27 cellular contexts compared by ENCODE assay signal in genomic region chr20:15682690-15683089, GRCh38.
"Had no signal": no experiment of that assay in that cellular context is flagged by ENCODE, and none has a peak within 500 bp of the region (broad histone marks: within the 10 kb centered on the region; RNA-seq: fewer than 3 reads in every experiment).

No MANE protein-coding gene starts in this region.

- H3K4me3 Mint-ChIP-seq: activated CD8-positive, alpha-beta T cell treated with anti-CD3 and anti-CD28 coated beads, Interleukin-2, amount 10 ng/mL, durations not matched to agents 7 days and 5 days; activated naive CD8-positive, alpha-beta T cell; activated T-helper 17 cell treated with anti-CD3 and anti-CD28 coated beads, Interleukin-2, amount 50 U/mL, for 72 hours; dendritic cell treated with granulocyte-macrophage colony-stimulating factor and Interleukin-4, amounts not matched to agents 40 ng/mL and 50 ng/mL, for 4 days; naive B cell had no signal

- H3K27ac ChIP-seq: gastroesophageal sphincter, sigmoid colon, spleen, testis, vagina had no signal

- H3K27me3 Mint-ChIP-seq: activated naive CD8-positive, alpha-beta T cell; activated T-helper 17 cell treated with anti-CD3 and anti-CD28 coated beads, Interleukin-2, amount 50 U/mL, for 72 hours; dendritic cell treated with granulocyte-macrophage colony-stimulating factor and Interleukin-4, amounts not matched to agents 40 ng/mL and 50 ng/mL, for 4 days had no signal

- H3K27me3 ChIP-seq: gastroesophageal sphincter, sigmoid colon, spleen, testis, vagina had no signal

- H3K36me3 ChIP-seq: gastroesophageal sphincter, sigmoid colon, spleen, vagina had no signal

- ATAC-seq: activated CD8-positive, alpha-beta T cell treated with anti-CD3 and anti-CD28 coated beads, Interleukin-2, amount 10 ng/mL, durations not matched to agents 7 days and 5 days; activated T-helper 17 cell treated with anti-CD3 and anti-CD28 coated beads, Interleukin-2, amount 50 U/mL, for 72 hours; gastroesophageal sphincter; left lobe of liver had no signal

- H3K27ac Mint-ChIP-seq: activated CD8-positive, alpha-beta T cell treated with anti-CD3 and anti-CD28 coated beads, Interleukin-2, amount 10 ng/mL, durations not matched to agents 7 days and 5 days; activated naive CD8-positive, alpha-beta T cell; activated T-helper 17 cell treated with anti-CD3 and anti-CD28 coated beads, Interleukin-2, amount 50 U/mL, for 72 hours; dendritic cell treated with granulocyte-macrophage colony-stimulating factor and Interleukin-4, amounts not matched to agents 40 ng/mL and 50 ng/mL, for 4 days; naive B cell had no signal

- H3K4me1 ChIP-seq: gastroesophageal sphincter, sigmoid colon, spleen, testis, vagina had no signal

- H3K4me3 ChIP-seq: gastroesophageal sphincter, lung, sigmoid colon, spleen, testis, vagina had no signal

- DNase-seq: activated CD4-positive, alpha-beta T cell treated with anti-CD3 and anti-CD28 coated beads for 1 hour; activated CD4-positive, alpha-beta T cell treated with anti-CD3 and anti-CD28 coated beads, Interleukin-2, amount 50 U/mL, for 1 hour; activated CD8-positive, alpha-beta T cell treated with anti-CD3 and anti-CD28 coated beads, Interleukin-2, amount 10 ng/mL, durations not matched to agents 7 days and 5 days; activated naive CD4-positive, alpha-beta T cell; activated T-cell treated with anti-CD3 and anti-CD28 coated beads, Interleukin-2, amount 50 U/mL, for 1 hour; amniotic stem cell; cerebellar nuclear complex; effector CD8-positive, alpha-beta T cell; head of caudate nucleus; hypothalamus; islet precursor cell; naive B cell; nucleus accumbens; sigmoid colon; spleen; stimulated activated CD4-positive, alpha-beta T cell treated with anti-CD3 and anti-CD28 coated beads, Interleukin-4, amount 100 ng/mL, for 1 hour; stimulated activated naive CD4-positive, alpha-beta T cell; T-helper 9 cell; testis; trophoblast cell had no signal

- H3K4me1 Mint-ChIP-seq: activated T-helper 17 cell treated with anti-CD3 and anti-CD28 coated beads, Interleukin-2, amount 50 U/mL, for 72 hours; naive B cell had no signal

- H3K9me3 ChIP-seq: gastroesophageal sphincter, sigmoid colon, spleen, testis, vagina had no signal

- H3K36me3 Mint-ChIP-seq: activated naive CD8-positive, alpha-beta T cell had no signal
